ENCODE assay signal across 8 cellular contexts in the genomic region with DNA sequence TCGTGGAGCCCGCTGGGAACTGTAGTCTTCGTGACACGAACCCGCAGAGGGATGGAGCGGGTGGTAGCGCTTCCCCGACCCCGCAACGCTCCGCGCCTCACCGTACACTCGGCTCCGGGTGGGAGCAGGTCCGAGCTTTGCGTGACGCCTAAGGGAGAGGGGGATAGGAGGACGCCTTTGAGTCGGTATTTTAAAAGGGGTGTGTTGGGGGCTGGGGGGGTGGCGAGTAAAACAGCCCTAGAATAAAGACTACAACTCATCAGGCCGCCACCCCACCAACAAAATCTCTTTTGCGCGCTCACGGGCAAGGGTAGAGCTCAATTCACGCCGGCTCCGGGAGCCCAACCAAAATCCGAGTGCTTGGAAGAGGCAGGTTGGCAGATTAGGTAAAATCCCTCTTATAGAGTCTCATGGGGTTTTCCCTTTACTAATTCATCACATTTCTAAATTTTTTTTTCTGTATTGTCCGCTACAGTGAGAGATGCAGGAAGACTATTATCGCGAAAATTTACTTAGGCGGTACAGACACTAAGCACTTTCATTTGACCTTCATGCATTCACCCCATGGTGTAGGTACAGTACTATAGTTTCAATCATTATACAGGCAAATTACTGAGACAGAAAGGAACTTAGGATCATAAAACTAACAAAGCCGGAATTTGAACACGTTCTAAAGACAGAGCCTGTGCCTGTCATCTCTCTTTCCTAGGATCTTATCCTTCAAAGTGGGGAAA. TPM values are rescaled to one million over a fixed set of nuclear protein-coding genes. Genes with fewer than 3 reads are reported as not detected.
DNase-seq lines count a peak whose midpoint lies in the region; ATAC-seq and TF ChIP-seq lines count a peak whose summit lies in the region.

No MANE protein-coding gene starts in this region.

- intact Hi-C loops in CD8-positive, alpha-beta T cell (cut with DNase I, micrococcal nuclease), result loop anchor here (1.0 to 10.0 kb wide), 6 partner anchors 49 to 1996 kb away; partner anchors contain the start of gene ORC3 (in 1 of the 2)

- no peak for TF ChIP-seq CTCF in CD8-positive, alpha-beta T cell (IDR thresholded peaks at IDR 0.05)
- TF ChIP-seq CTCF in GM20000 (IDR thresholded peaks at IDR 0.05; ENCODE audit: extremely low read depth, missing control alignments) (no peak), HL-60 (IDR thresholded peaks at IDR 0.05; ENCODE audit: insufficient read depth, low read length) (no peak), choroid plexus epithelial cell (conservative IDR thresholded peaks at IDR 0.05; ENCODE audit: low read depth, low read length) (no peak), mesothelial cell of epicardium (IDR thresholded peaks at IDR 0.05; ENCODE audit: unreplicated experiment) (no peak)

- peak overlapping the region; percentile 95 for H3K4me3 ChIP-seq in CD8-positive, alpha-beta T cell (ENCODE audit: low read depth, low read length)
- H3K4me3 ChIP-seq in HL-60 (replicated peaks; ENCODE audit: insufficient read depth, low read length) (peak overlapping the region; percentile 83), choroid plexus epithelial cell (ENCODE audit: low read depth, low read length) (peak overlapping the region; percentile 90)

- H3K27ac ChIP-seq in CD8-positive, alpha-beta T cell (ENCODE audit: low read depth, low read length), result peak overlapping the region; percentile 84
- H3K27ac ChIP-seq in HL-60 (replicated peaks), result peak overlapping the region; percentile 88
- H3K27ac ChIP-seq in substantia nigra (ENCODE audit: low read depth, low read length, poor library complexity, severe bottlenecking), result peak overlapping the region; percentile 89

- H3K9me3 ChIP-seq in CD8-positive, alpha-beta T cell (ENCODE audit: low read length), result no peaks in the 10 kb centered on the region

- H3K27ac Mint-ChIP-seq in CD8-positive, alpha-beta T cell, result peak overlapping the region; percentile 98
- H3K27ac Mint-ChIP-seq in mesothelial cell of epicardium, result peak overlapping the region; percentile 97

- ATAC-seq in CD8-positive, alpha-beta T cell, result peak; percentile 22

- no peaks in the 10 kb centered on the region for H3K27me3 Mint-ChIP-seq in CD8-positive, alpha-beta T cell (ENCODE audit: low read depth)
- no peaks in the 10 kb centered on the region for H3K27me3 Mint-ChIP-seq in mesothelial cell of epicardium (ENCODE audit: low read depth)

- peak in 2 of 7 experiments; percentile 38 to 50 for DNase-seq in CD8-positive, alpha-beta T cell
- peak; percentile 28 for DNase-seq in GM20000 (ENCODE audit: low spot score)
- DNase-seq in HL-60 (ENCODE audit: low read depth in 1 of 2, low spot score in 1 of 2), result peak in 1 of 2 experiments; percentile 40
- DNase-seq in SW480 (ENCODE audit: low spot score), result peak; percentile 50
- peak; percentile 43 for DNase-seq in choroid plexus epithelial cell (ENCODE audit: low read depth)
- no peak for DNase-seq in mesothelial cell of epicardium (ENCODE audit: low spot score in 2 of 2, unreplicated experiment in 2 of 2)
- DNase-seq in substantia nigra (lab: John Stamatoyannopoulos, UW), result peak in 5 of 49 donors; percentile 42 to 63 (median 59)
- no peak for DNase-seq in NCI-H1417 treated with DMSO at 0.1 percent for 48 hours (lab: John Stamatoyannopoulos, UW)

- CTCF ChIA-PET in CD8-positive, alpha-beta T cell (lab: Charles Lee), result interaction anchor here (1.1 kb wide), 1 partner anchor 112 kb away, joined by 3 read pairs; no protein-coding TSS in a partner anchor

- peak overlapping the region; percentile 97 for H3K4me3 Mint-ChIP-seq in CD8-positive, alpha-beta T cell
- H3K4me3 Mint-ChIP-seq in mesothelial cell of epicardium, result peak overlapping the region; percentile 96

- H3K4me1 Mint-ChIP-seq in CD8-positive, alpha-beta T cell (ENCODE audit: low read depth), result peaks cover 45% of the 10 kb centered on the region
- H3K4me1 Mint-ChIP-seq in mesothelial cell of epicardium, result peaks cover 14% of the 10 kb centered on the region

- H3K36me3 Mint-ChIP-seq in CD8-positive, alpha-beta T cell, result peaks cover 24% of the 10 kb centered on the region
- peaks cover 16% of the 10 kb centered on the region for H3K36me3 Mint-ChIP-seq in mesothelial cell of epicardium

- peaks cover 20% of the 10 kb centered on the region for H3K4me1 ChIP-seq in CD8-positive, alpha-beta T cell (ENCODE audit: insufficient read depth, low read length)

- POLR2A ChIA-PET in CD8-positive, alpha-beta T cell (lab: Charles Lee), result interaction anchor here (0.7 to 5.0 kb wide), 11 partner anchors 9 to 193 kb away, joined by 3 to 67 read pairs (median 6); partner anchors contain the start of genes NT5E and SYNCRIP

- no peaks in the 10 kb centered on the region for H3K36me3 ChIP-seq in CD8-positive, alpha-beta T cell (ENCODE audit: insufficient read depth, low read length)

- no peaks in the 10 kb centered on the region for H3K9me3 Mint-ChIP-seq in CD8-positive, alpha-beta T cell
- H3K9me3 Mint-ChIP-seq in mesothelial cell of epicardium, result peaks cover 14% of the 10 kb centered on the region

- no peaks in the 10 kb centered on the region for H3K27me3 ChIP-seq in CD8-positive, alpha-beta T cell (ENCODE audit: insufficient read depth, low read length)
- H3K27me3 ChIP-seq in HL-60 (ENCODE audit: insufficient read depth, poor library complexity, severe bottlenecking), result no peaks in the 10 kb centered on the region

RNA-seq across cellular contexts. Expression of gene SNX14, which starts 0.7 kb away (rescaled TPM):
- 10 to 100 TPM; 34.2 to 38.1 TPM for total RNA-seq in CD8-positive, alpha-beta T cell
- 72.6 to 75.5 TPM (median 73.3 TPM) in 3 replicates for total RNA-seq in mesothelial cell of epicardium

RNA-seq across cellular contexts. Expression of gene SYNCRIP, which starts 48.3 kb away (rescaled TPM):
- 10 to 100 TPM; 64.0 to 64.3 TPM for total RNA-seq in CD8-positive, alpha-beta T cell
- total RNA-seq in mesothelial cell of epicardium, result 127 to 129 TPM (median 129 TPM) in 3 replicates

Comparison
In these comparisons a context has a peak if more than half of its experiments do, and no peak if none do; other contexts are left out.
1. DNase-seq: peak in GM20000 (single experiment), SW480 (single experiment) and choroid plexus epithelial cell (single experiment); none in mesothelial cell of epicardium (0 of 2) and NCI-H1417 treated with DMSO at 0.1 percent for 48 hours (single experiment).
2. Peak in every context shown above with its lines, with median percentiles within 50 percentile points of each other: H3K27ac ChIP-seq and H3K4me3 ChIP-seq.